In genomic region chr6:87737948-87738347, GRCh38 we compare ENCODE assay signal across 17 cellular contexts. TPM values are rescaled to one million over a fixed set of nuclear protein-coding genes. Genes with fewer than 3 reads are reported as not detected.
DNase-seq lines count a peak whose midpoint lies in the region; ATAC-seq and TF ChIP-seq lines count a peak whose summit lies in the region.
"Had no signal": no experiment of that assay in that cellular context is flagged by ENCODE, and none has a peak within 500 bp of the region (broad histone marks: within the 10 kb centered on the region; RNA-seq: fewer than 3 reads in every experiment).

No MANE protein-coding gene starts in this region.

- DNase-seq in CD8-positive, alpha-beta memory T cell = no peak
- peak; percentile 3 for DNase-seq in central memory CD4-positive, alpha-beta T cell
- no peak for DNase-seq in CD14-positive monocyte (ENCODE audit: low spot score)
- no peak for DNase-seq in mucosa of gallbladder (ENCODE audit: low spot score)
- DNase-seq in NAMALWA (ENCODE audit: low spot score) = no peak
- DNase-seq: activated naive CD4-positive, alpha-beta T cell; body of pancreas; DMS79 treated with DMSO at 0.1 percent for 48 hours; heart left ventricle; kidney glomerular epithelial cell; NCI-H1048; NCI-H82 had no signal

- no peaks in the 10 kb centered on the region for H3K27me3 ChIP-seq in CD8-positive, alpha-beta memory T cell (ENCODE audit: insufficient read depth, low read length, poor library complexity, severe bottlenecking)
- H3K27me3 ChIP-seq: body of pancreas, heart left ventricle had no signal

- H3K27me3 Mint-ChIP-seq in CD8-positive, alpha-beta memory T cell = peaks cover 0 to 1% of the 10 kb centered on the region in 2 donors
- H3K27me3 Mint-ChIP-seq in CD14-positive monocyte (ENCODE audit: low read depth in 3 of 3) = peaks cover 0 to 6% (median 0%) of the 10 kb centered on the region in 3 donors
- H3K27me3 Mint-ChIP-seq: B cell had no signal

- ATAC-seq in GM18511 (IDR thresholded peaks at IDR 0.05; ENCODE audit: unreplicated experiment) = peak; percentile 60
- ATAC-seq in HG03432 (IDR thresholded peaks at IDR 0.05; ENCODE audit: unreplicated experiment) = peak; percentile 65
- ATAC-seq in HG02759 (IDR thresholded peaks at IDR 0.05; ENCODE audit: unreplicated experiment) = no peak
- ATAC-seq: body of pancreas, heart left ventricle had no signal

- intact Hi-C loops in CD14-positive monocyte (cut with micrococcal nuclease) = no loop called here

- TF ChIP-seq CTCF in CD14-positive monocyte (IDR thresholded peaks at IDR 0.05) = no peak

- H3K9me3 Mint-ChIP-seq in CD8-positive, alpha-beta memory T cell = peaks cover 0 to 9% (median 0%) of the 10 kb centered on the region in 5 donors
- H3K9me3 Mint-ChIP-seq in CD14-positive monocyte = peaks cover 0 to 10% (median 2%) of the 10 kb centered on the region in 7 donors

- no peaks in the 10 kb centered on the region for H3K36me3 ChIP-seq in CD8-positive, alpha-beta memory T cell (ENCODE audit: insufficient read depth, low read length)
- H3K36me3 ChIP-seq: heart left ventricle had no signal

- no peak overlapping the region for H3K27ac ChIP-seq in CD8-positive, alpha-beta memory T cell (ENCODE audit: low read depth, low read length)
- H3K27ac ChIP-seq: body of pancreas, parathyroid adenoma had no signal

- CTCF ChIA-PET in CD8-positive, alpha-beta memory T cell (lab: Charles Lee) = interaction anchor here (2.0 kb wide), 1 partner anchor 35 kb away, joined by 4 read pairs; the partner anchor contains the start of gene AKIRIN2

- POLR2A ChIA-PET in CD8-positive, alpha-beta memory T cell (lab: Charles Lee) = interaction anchor here (1.7 kb wide), 1 partner anchor 36 kb away, joined by 10 read pairs; the partner anchor contains the start of gene AKIRIN2

- H3K27ac Mint-ChIP-seq in CD8-positive, alpha-beta memory T cell = peak overlapping the region; percentile 75 to 96 (median 86)
- no peak overlapping the region for H3K27ac Mint-ChIP-seq in CD14-positive monocyte
- H3K27ac Mint-ChIP-seq: B cell had no signal

- H3K4me3 ChIP-seq in CD8-positive, alpha-beta memory T cell (ENCODE audit: low read length) = no peak overlapping the region
- H3K4me3 ChIP-seq: body of pancreas, heart left ventricle had no signal

- no peaks in the 10 kb centered on the region for H3K9me3 ChIP-seq in CD8-positive, alpha-beta memory T cell (ENCODE audit: low read length)
- H3K9me3 ChIP-seq: body of pancreas, heart left ventricle had no signal

- H3K4me1 ChIP-seq in CD8-positive, alpha-beta memory T cell (ENCODE audit: insufficient read depth, low read length) = peaks cover 24% of the 10 kb centered on the region
- H3K4me1 ChIP-seq: parathyroid adenoma had no signal

- peaks cover 0 to 11% (median 0%) of the 10 kb centered on the region in 3 donors for H3K36me3 Mint-ChIP-seq in CD8-positive, alpha-beta memory T cell
- no peaks in the 10 kb centered on the region for H3K36me3 Mint-ChIP-seq in CD14-positive monocyte

- H3K4me3 Mint-ChIP-seq in CD8-positive, alpha-beta memory T cell = peak overlapping the region in 6 of 7 donors; percentile 34 to 62 (median 58)
- no peak overlapping the region for H3K4me3 Mint-ChIP-seq in CD14-positive monocyte
- H3K4me3 Mint-ChIP-seq: B cell had no signal

- peaks cover 39 to 54% (median 46%) of the 10 kb centered on the region in 3 donors for H3K4me1 Mint-ChIP-seq in CD8-positive, alpha-beta memory T cell
- peaks cover 23% of the 10 kb centered on the region for H3K4me1 Mint-ChIP-seq in CD14-positive monocyte

RNA-seq across cellular contexts. Expression of gene AKIRIN2, which starts 35.9 kb away (rescaled TPM):
- total RNA-seq in CD8-positive, alpha-beta memory T cell = 10 to 100 TPM; 47.3 to 49.3 TPM
- polyA plus RNA-seq in CD8-positive, alpha-beta memory T cell = 55.6 TPM
- 100 to 1,000 TPM; 102 to 118 TPM for polyA plus RNA-seq in CD14-positive monocyte
- 43.1 TPM for total RNA-seq in mucosa of gallbladder

Comparison
In these comparisons a context has a peak if more than half of its experiments do, and no peak if none do; other contexts are left out.
1. H3K27ac Mint-ChIP-seq: peak in CD8-positive, alpha-beta memory T cell (8 of 8); none in CD14-positive monocyte (0 of 7).
2. H3K4me3 Mint-ChIP-seq: peak in CD8-positive, alpha-beta memory T cell (6 of 7); none in CD14-positive monocyte (0 of 2).